25 cellular contexts compared by ENCODE assay signal in the genomic region with DNA sequence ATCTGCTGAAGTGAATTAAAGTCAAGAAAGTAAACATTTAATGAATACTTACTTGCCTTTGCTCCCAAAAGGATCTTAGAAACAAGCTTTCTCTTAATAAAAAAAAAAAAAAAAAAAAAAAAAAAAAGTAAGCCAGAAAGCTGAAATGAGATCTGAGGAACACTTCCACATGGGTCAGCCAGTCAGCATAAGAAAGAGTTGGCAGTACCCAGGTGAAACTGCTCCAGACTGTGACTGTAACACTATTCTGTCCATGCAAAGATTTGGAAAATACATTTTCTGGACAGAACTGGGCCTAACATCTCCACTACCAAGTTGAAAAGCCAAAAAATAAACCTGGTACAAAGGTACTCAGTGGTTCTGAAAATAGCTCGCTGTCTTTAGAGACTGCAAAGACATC.
A peak's percentile ranks its signal among the peaks of the same experiment; 100 is the strongest.
DNase-seq lines count a peak whose midpoint lies in the region; ATAC-seq and TF ChIP-seq lines count a peak whose summit lies in the region.
"Had no signal": no experiment of that assay in that cellular context is flagged by ENCODE, and none has a peak within 500 bp of the region (broad histone marks: within the 10 kb centered on the region; RNA-seq: fewer than 3 reads in every experiment).

No MANE protein-coding gene starts in this region.

- CTCF ChIA-PET in Caco-2 (lab: Charles Lee): interaction anchor here (1.0 kb wide), 1 partner anchor 534 kb away, joined by 3 read pairs; no protein-coding TSS in a partner anchor

- intact Hi-C loops in Caco-2 (cut with micrococcal nuclease; ENCODE audit: unreplicated experiment): no loop called here

- TF ChIP-seq CTCF in Caco-2 (IDR thresholded peaks at IDR 0.05; ENCODE audit: insufficient read depth in 1 of 2, low read depth in 1 of 2, low read length in 1 of 2, severe bottlenecking in 1 of 2, unreplicated experiment in 1 of 2): no peak
- TF ChIP-seq CTCF in RWPE2 (IDR thresholded peaks at IDR 0.05; ENCODE audit: poor library complexity, severe bottlenecking): no peak
- TF ChIP-seq CTCF in suprapubic skin (IDR thresholded peaks at IDR 0.05): no peak

- peaks cover 86% of the 10 kb centered on the region for H3K4me1 ChIP-seq in Caco-2
- peaks cover 80% of the 10 kb centered on the region for H3K4me1 ChIP-seq in RWPE2 (ENCODE audit: insufficient read depth, poor library complexity, severe bottlenecking)
- peaks cover 86% of the 10 kb centered on the region for H3K4me1 ChIP-seq in suprapubic skin

- H3K9me3 ChIP-seq in Caco-2: no peaks in the 10 kb centered on the region
- H3K9me3 ChIP-seq in RWPE2 (ENCODE audit: severe bottlenecking): no peaks in the 10 kb centered on the region
- no peaks in the 10 kb centered on the region for H3K9me3 ChIP-seq in suprapubic skin
- H3K9me3 ChIP-seq: BLaER1 treated with 17β-estradiol and CSF1 and Interleukin-3, amounts not matched to agents 10 nM and 100 nM; upper lobe of left lung had no signal

- DNase-seq in Caco-2 (no peak), RWPE2 (ENCODE audit: low spot score) (no peak), memory B cell (ENCODE audit: low spot score in 2 of 2) (no peak), suprapubic skin (ENCODE audit: low spot score in 2 of 2) (no peak), inferior parietal cortex (ENCODE audit: extremely low spot score) (no peak), superior temporal gyrus (ENCODE audit: extremely low spot score) (no peak), NK-92 (lab: John Stamatoyannopoulos, UW; ENCODE audit: unreplicated experiment) (no peak)
- DNase-seq in activated T-cell treated with anti-CD3 and anti-CD28 coated beads, Interleukin-2, amount 50 U/mL, for 48 hours: no peak
- DNase-seq: activated effector memory CD4-positive, alpha-beta T cell treated with anti-CD3 and anti-CD28 coated beads, Interleukin-2, amount 50 U/mL, for 16 hours; activated naive CD8-positive, alpha-beta T cell treated with anti-CD3 and anti-CD28 coated beads, Interleukin-2, amount 10 ng/mL, durations not matched to agents 7 days and 5 days; central memory CD4-positive, alpha-beta T cell; DMS79 treated with DMSO at 0.1 percent for 48 hours; dorsolateral prefrontal cortex; H9; islet precursor cell; NCI-H1436; NCI-H446; stimulated activated CD4-positive, alpha-beta T cell treated with anti-CD3 and anti-CD28 coated beads, Interleukin-15, amount 100 ng/mL, for 24 hours; stimulated activated naive CD4-positive, alpha-beta T cell; T-helper 2 cell; upper lobe of left lung had no signal

- peak overlapping the region; percentile 84 for H3K27ac ChIP-seq in RWPE2 (ENCODE audit: poor library complexity, severe bottlenecking)
- H3K27ac ChIP-seq in suprapubic skin: peak overlapping the region; percentile 45
- H3K27ac ChIP-seq: BLaER1 treated with 17β-estradiol and CSF1 and Interleukin-3, amounts not matched to agents 10 nM and 100 nM; SK-N-MC had no signal

- POLR2A ChIA-PET in Caco-2 (lab: Charles Lee): interaction anchor here (0.6 kb wide), 1 partner anchor 136 kb away, joined by 5 read pairs; a partner anchor contains a TSS

- no peak for ATAC-seq in RWPE2 (ENCODE audit: low read depth)
- no peak for ATAC-seq in memory B cell (ENCODE audit: low read depth)
- ATAC-seq: sciatic nerve had no signal

- peaks cover 61% of the 10 kb centered on the region for H3K4me1 Mint-ChIP-seq in Caco-2 (ENCODE audit: low read depth, unreplicated experiment)
- peaks cover 26% of the 10 kb centered on the region for H3K4me1 Mint-ChIP-seq in memory B cell

- TF ChIP-seq POLR2A in suprapubic skin (IDR thresholded peaks at IDR 0.05): no peak

- no peaks in the 10 kb centered on the region for H3K36me3 ChIP-seq in Caco-2 (ENCODE audit: control insufficient read depth, insufficient read depth, low read length)
- no peaks in the 10 kb centered on the region for H3K36me3 ChIP-seq in RWPE2 (ENCODE audit: low read depth)
- H3K36me3 ChIP-seq in suprapubic skin: no peaks in the 10 kb centered on the region
- H3K36me3 ChIP-seq: upper lobe of left lung had no signal

- H3K27me3 ChIP-seq in Caco-2 (replicated peaks; ENCODE audit: control insufficient read depth, insufficient read depth, low read length) (no peaks in the 10 kb centered on the region), RWPE2 (ENCODE audit: insufficient read depth, poor library complexity, severe bottlenecking) (no peaks in the 10 kb centered on the region), suprapubic skin (no peaks in the 10 kb centered on the region)
- H3K27me3 ChIP-seq: BLaER1 treated with 17β-estradiol and CSF1 and Interleukin-3, amounts not matched to agents 10 nM and 100 nM; dorsolateral prefrontal cortex; upper lobe of left lung had no signal

- no TSS peak for BruUV-seq in Caco-2 (replicated peaks; lab: Mats Ljungman, UMichigan)

- peak overlapping the region; percentile 78 for H3K27ac Mint-ChIP-seq in Caco-2 (ENCODE audit: unreplicated experiment)
- H3K27ac Mint-ChIP-seq in memory B cell: peak overlapping the region; percentile 54
- H3K27ac Mint-ChIP-seq: activated naive CD8-positive, alpha-beta T cell treated with anti-CD3 and anti-CD28 coated beads, Interleukin-2, amount 10 ng/mL, durations not matched to agents 7 days and 5 days; H9 had no signal

- 90% methylated on average over 1 of the region's 1 CpG for WGBS in suprapubic skin

- peaks cover 18% of the 10 kb centered on the region for H3K36me3 Mint-ChIP-seq in Caco-2 (ENCODE audit: insufficient read depth, unreplicated experiment)
- H3K36me3 Mint-ChIP-seq in memory B cell: peaks cover 23% of the 10 kb centered on the region

- H3K27me3 Mint-ChIP-seq in Caco-2 (ENCODE audit: insufficient read depth, unreplicated experiment): no peaks in the 10 kb centered on the region
- no peaks in the 10 kb centered on the region for H3K27me3 Mint-ChIP-seq in memory B cell
- H3K27me3 Mint-ChIP-seq: activated naive CD8-positive, alpha-beta T cell treated with anti-CD3 and anti-CD28 coated beads, Interleukin-2, amount 10 ng/mL, durations not matched to agents 7 days and 5 days had no signal

- TF ChIP-seq EP300 in suprapubic skin (IDR thresholded peaks at IDR 0.05): no peak

- H3K4me3 Mint-ChIP-seq in Caco-2 (ENCODE audit: unreplicated experiment) (no peak overlapping the region), memory B cell (no peak overlapping the region)
- H3K4me3 Mint-ChIP-seq: activated naive CD8-positive, alpha-beta T cell treated with anti-CD3 and anti-CD28 coated beads, Interleukin-2, amount 10 ng/mL, durations not matched to agents 7 days and 5 days; H9; neural crest cell had no signal

- H3K9me3 Mint-ChIP-seq in Caco-2 (ENCODE audit: unreplicated experiment) (peaks cover 9% of the 10 kb centered on the region), memory B cell (no peaks in the 10 kb centered on the region)
- H3K9me3 Mint-ChIP-seq: activated naive CD8-positive, alpha-beta T cell treated with anti-CD3 and anti-CD28 coated beads, Interleukin-2, amount 10 ng/mL, durations not matched to agents 7 days and 5 days; H9; neural crest cell had no signal

- H3K4me3 ChIP-seq in Caco-2 (ENCODE audit: low read depth, low read length) (no peak overlapping the region), RWPE2 (ENCODE audit: severe bottlenecking) (no peak overlapping the region), suprapubic skin (no peak overlapping the region)
- H3K4me3 ChIP-seq: BLaER1 treated with 17β-estradiol and CSF1 and Interleukin-3, amounts not matched to agents 10 nM and 100 nM; dorsolateral prefrontal cortex; SK-N-MC; upper lobe of left lung had no signal
